11 cellular contexts compared by ENCODE assay signal in genomic region chr2:173874899-173875247, GRCh38.
DNase-seq lines count a peak whose midpoint lies in the region; ATAC-seq and TF ChIP-seq lines count a peak whose summit lies in the region.
"Had no signal": no experiment of that assay in that cellular context is flagged by ENCODE, and none has a peak within 500 bp of the region (broad histone marks: within the 10 kb centered on the region; RNA-seq: fewer than 3 reads in every experiment).

No MANE protein-coding gene starts in this region.

- H2AFZ ChIP-seq in OCI-LY7 (ENCODE audit: low read length): peak overlapping the region; percentile 71; the same call in 1 of the 2 replicates

- intact Hi-C loops in OCI-LY7 (cut with micrococcal nuclease; ENCODE audit: unreplicated experiment): loop anchor here (1.0 to 10.0 kb wide), 7 partner anchors 23 to 520 kb away; partner anchors contain the start of genes CDCA7 and SP3
- intact Hi-C loops in upper lobe of right lung (cut with DNase I): no loop called here

- no peaks in the 10 kb centered on the region for H3K9me3 Mint-ChIP-seq in stimulated activated naive CD8-positive, alpha-beta T cell treated with anti-CD3 and anti-CD28 coated beads, Interleukin-15, amount 100 ng/mL, for 72 hours
- H3K9me3 Mint-ChIP-seq: T-cell had no signal

- H3K4me1 ChIP-seq in OCI-LY7 (ENCODE audit: insufficient read depth, low read length, poor library complexity, severe bottlenecking): peaks cover 78% of the 10 kb centered on the region
- no peaks in the 10 kb centered on the region for H3K4me1 ChIP-seq in upper lobe of right lung
- H3K4me1 ChIP-seq: right lobe of liver had no signal

- no peak overlapping the region for H3K27ac Mint-ChIP-seq in stimulated activated naive CD8-positive, alpha-beta T cell treated with anti-CD3 and anti-CD28 coated beads, Interleukin-15, amount 100 ng/mL, for 72 hours
- H3K27ac Mint-ChIP-seq: T-cell had no signal

- H3K4me1 Mint-ChIP-seq in stimulated activated naive CD8-positive, alpha-beta T cell treated with anti-CD3 and anti-CD28 coated beads, Interleukin-15, amount 100 ng/mL, for 72 hours: no peaks in the 10 kb centered on the region

- no TSS peak for BruUV-seq in OCI-LY7 (replicated peaks; lab: Mats Ljungman, UMichigan)

- no peaks in the 10 kb centered on the region for H4K20me1 ChIP-seq in OCI-LY7 (ENCODE audit: insufficient read depth, low read length)

- DNase-seq in stimulated activated naive CD8-positive, alpha-beta T cell treated with anti-CD3 and anti-CD28 coated beads, Interleukin-15, Interleukin-2, amounts not matched to agents 100 U/mL and 50 U/mL, for 24 hours: no peak
- no peak for DNase-seq in stimulated activated naive CD8-positive, alpha-beta T cell treated with anti-CD3 and anti-CD28 coated beads, Interleukin-15, amount 100 ng/mL, for 72 hours
- peak; percentile 95 for DNase-seq in OCI-LY7 (ENCODE audit: low spot score)
- no peak for DNase-seq in upper lobe of right lung
- DNase-seq in NCI-H69 (lab: John Stamatoyannopoulos, UW): no peak
- no peak for DNase-seq in NCI-H2227 treated with DMSO at 0.1 percent for 48 hours (lab: John Stamatoyannopoulos, UW)
- no peak for DNase-seq in GM20000 (ENCODE audit: low spot score)
- DNase-seq: activated effector memory CD4-positive, alpha-beta T cell treated with Interleukin-2 at 50 U/mL for 16 hours had no signal

- CTCF ChIA-PET in OCI-LY7 (lab: Charles Lee; ENCODE audit: unreplicated experiment): interaction anchor here (0.6 to 1.4 kb wide), 2 partner anchors 12 to 111 kb away, joined by 3 read pairs; no protein-coding TSS in a partner anchor

- ATAC-seq in stimulated activated naive CD8-positive, alpha-beta T cell treated with anti-CD3 and anti-CD28 coated beads, Interleukin-15, Interleukin-2, amounts not matched to agents 100 U/mL and 50 U/mL, for 24 hours: peak; percentile 36
- ATAC-seq in stimulated activated naive CD8-positive, alpha-beta T cell treated with anti-CD3 and anti-CD28 coated beads, Interleukin-15, amount 100 ng/mL, for 72 hours: no peak
- ATAC-seq in HG02884 (IDR thresholded peaks at IDR 0.05; ENCODE audit: unreplicated experiment): peak; percentile 85
- ATAC-seq in upper lobe of right lung: peak; percentile 69
- ATAC-seq: right lobe of liver, T-cell had no signal

- H3K4me3 ChIP-seq in OCI-LY7 (ENCODE audit: low read depth, low read length, poor library complexity, severe bottlenecking) (peak overlapping the region; percentile 58), upper lobe of right lung (no peak overlapping the region)
- H3K4me3 ChIP-seq: right lobe of liver had no signal

- peaks cover 9% of the 10 kb centered on the region for H3K27me3 Mint-ChIP-seq in stimulated activated naive CD8-positive, alpha-beta T cell treated with anti-CD3 and anti-CD28 coated beads, Interleukin-15, amount 100 ng/mL, for 72 hours

- peak overlapping the region; percentile 94 for H3K4me2 ChIP-seq in OCI-LY7 (ENCODE audit: low read length)

- no peak overlapping the region for H3K4me3 Mint-ChIP-seq in stimulated activated naive CD8-positive, alpha-beta T cell treated with anti-CD3 and anti-CD28 coated beads, Interleukin-15, amount 100 ng/mL, for 72 hours
- H3K4me3 Mint-ChIP-seq: T-cell had no signal

- no peaks in the 10 kb centered on the region for H3K79me2 ChIP-seq in OCI-LY7 (ENCODE audit: insufficient read depth, low read depth, low read length)

- H3K9me3 ChIP-seq in OCI-LY7 (ENCODE audit: low read length): no peaks in the 10 kb centered on the region
- H3K9me3 ChIP-seq in upper lobe of right lung: no peaks in the 10 kb centered on the region
- H3K9me3 ChIP-seq: right lobe of liver had no signal

- no peaks in the 10 kb centered on the region for H3K36me3 ChIP-seq in OCI-LY7 (ENCODE audit: insufficient read depth, low read length)
- no peaks in the 10 kb centered on the region for H3K36me3 ChIP-seq in upper lobe of right lung
- H3K36me3 ChIP-seq: right lobe of liver had no signal

- H3K27ac ChIP-seq in OCI-LY7 (ENCODE audit: low read depth, low read length, poor library complexity, severe bottlenecking): peak overlapping the region; percentile 99
- no peak overlapping the region for H3K27ac ChIP-seq in upper lobe of right lung
- H3K27ac ChIP-seq: right lobe of liver had no signal

- no peaks in the 10 kb centered on the region for H3K9me2 ChIP-seq in OCI-LY7 (ENCODE audit: insufficient read depth, low read length)

- TF ChIP-seq CTCF in OCI-LY7 (conservative IDR thresholded peaks at IDR 0.05; ENCODE audit: low read length) (no peak), upper lobe of right lung (IDR thresholded peaks at IDR 0.05) (no peak), GM20000 (IDR thresholded peaks at IDR 0.05; ENCODE audit: extremely low read depth, missing control alignments) (no peak)

- no peaks in the 10 kb centered on the region for H3K27me3 ChIP-seq in upper lobe of right lung
- H3K27me3 ChIP-seq: right lobe of liver had no signal

- POLR2A ChIA-PET in OCI-LY7 (lab: Charles Lee): interaction anchor here (0.7 to 2.7 kb wide), 6 partner anchors 10 to 759 kb away, joined by 3 to 16 read pairs (median 4); no protein-coding TSS in a partner anchor
